ENCODE assay signal across 30 cellular contexts in genomic region chr7:134474902-134475301, GRCh38. TPM values are rescaled to one million over a fixed set of nuclear protein-coding genes. Genes with fewer than 3 reads are reported as not detected.
"Had no signal": no experiment of that assay in that cellular context is flagged by ENCODE, and none has a peak within 500 bp of the region (broad histone marks: within the 10 kb centered on the region; RNA-seq: fewer than 3 reads in every experiment).

No MANE protein-coding gene starts in this region.

- H3K36me3 Mint-ChIP-seq: activated naive CD8-positive, alpha-beta T cell treated with anti-CD3 and anti-CD28 coated beads for 36 hours; immature natural killer cell; natural killer cell; neural progenitor cell; type B pancreatic cell had no signal

- FAIRE-seq: astrocyte, kidney had no signal

- H3K4me3 ChIP-seq: esophagus muscularis mucosa, heart left ventricle, neural progenitor cell, vagina had no signal

- H3K27ac ChIP-seq: brain microvascular endothelial cell, foreskin keratinocyte, neural progenitor cell, vagina had no signal

- DNase-seq: activated CD4-positive, alpha-beta T cell treated with anti-CD3 and anti-CD28 coated beads for 48 hours; activated CD4-positive, alpha-beta T cell treated with anti-CD3 and anti-CD28 coated beads, Interleukin-2, amount 50 U/mL, for 48 hours; activated CD8-positive, alpha-beta memory T cell treated with anti-CD3 and anti-CD28 coated beads for 24 hours; activated effector memory CD4-positive, alpha-beta T cell treated with anti-CD3 and anti-CD28 coated beads, Interleukin-2, amount 50 U/mL, for 16 hours; activated naive CD4-positive, alpha-beta T cell treated with anti-CD3 and anti-CD28 coated beads for 36 hours; activated naive CD8-positive, alpha-beta T cell treated with anti-CD3 and anti-CD28 coated beads for 36 hours; brain microvascular endothelial cell; cortex of kidney; foreskin keratinocyte; heart left ventricle; hypothalamus; immature natural killer cell; kidney; left colon; mesendoderm; natural killer cell; right cardiac atrium; stimulated activated CD4-positive, alpha-beta T cell treated with anti-CD3 and anti-CD28 coated beads, Interleukin-2, amount 100 ng/mL, for 48 hours; stimulated activated naive CD8-positive, alpha-beta T cell treated with anti-CD3 and anti-CD28 coated beads, Interleukin-15, Interleukin-2, amounts not matched to agents 100 U/mL and 50 U/mL, for 24 hours; T-helper 1 cell had no signal

- H3K4me3 Mint-ChIP-seq: activated naive CD4-positive, alpha-beta T cell treated with anti-CD3 and anti-CD28 coated beads for 36 hours; activated naive CD8-positive, alpha-beta T cell treated with anti-CD3 and anti-CD28 coated beads for 36 hours; activated T-helper 1 cell treated with anti-CD3 and anti-CD28 coated beads, Interleukin-12 subunit alpha, Interleukin-12 subunit beta, Interleukin-2, Interleukin-4 antibody, amounts not matched to agents 30 ng/mL and 10 ng/mL and 1 ng/mL, durations not matched to agents 14 hours and 24 hours and 36 hours; immature natural killer cell; natural killer cell; neural progenitor cell; T-helper 2 cell treated with Interferon-gamma antibody and Interleukin-4, amounts not matched to agents 5 μg/mL and 100 μg/mL, for 36 hours; type B pancreatic cell had no signal

- H3K27me3 Mint-ChIP-seq: activated naive CD8-positive, alpha-beta T cell treated with anti-CD3 and anti-CD28 coated beads for 36 hours; type B pancreatic cell had no signal

- H3K27me3 ChIP-seq: brain microvascular endothelial cell, esophagus muscularis mucosa, foreskin keratinocyte, heart left ventricle, neural progenitor cell, vagina had no signal

- H2AFZ ChIP-seq: neural progenitor cell had no signal

- ATAC-seq: activated CD4-positive, CD25-positive, alpha-beta regulatory T cell treated with anti-CD3 and anti-CD28 coated beads, Interleukin-2, amount 50 U/mL, for 24 hours; foreskin keratinocyte; heart left ventricle; left colon; natural killer cell; right cardiac atrium; stimulated activated naive CD8-positive, alpha-beta T cell treated with anti-CD3 and anti-CD28 coated beads, Interleukin-15, Interleukin-2, amounts not matched to agents 100 U/mL and 50 U/mL, for 24 hours had no signal

- H3K4me1 Mint-ChIP-seq: activated naive CD8-positive, alpha-beta T cell treated with anti-CD3 and anti-CD28 coated beads for 36 hours; immature natural killer cell; natural killer cell had no signal

- H3K9ac ChIP-seq: neural progenitor cell had no signal

- H3K9me3 ChIP-seq: esophagus muscularis mucosa, vagina had no signal

- H3K36me3 ChIP-seq: brain microvascular endothelial cell, esophagus muscularis mucosa, heart left ventricle, neural progenitor cell, vagina had no signal

- H3K9me3 Mint-ChIP-seq: activated naive CD4-positive, alpha-beta T cell treated with anti-CD3 and anti-CD28 coated beads for 36 hours; activated T-helper 1 cell treated with anti-CD3 and anti-CD28 coated beads, Interleukin-12 subunit alpha, Interleukin-12 subunit beta, Interleukin-2, Interleukin-4 antibody, amounts not matched to agents 30 ng/mL and 10 ng/mL and 1 ng/mL, durations not matched to agents 14 hours and 24 hours and 36 hours; immature natural killer cell; natural killer cell; T-helper 2 cell treated with Interferon-gamma antibody and Interleukin-4, amounts not matched to agents 5 μg/mL and 100 μg/mL, for 36 hours had no signal

- H3K4me1 ChIP-seq: foreskin keratinocyte, neural progenitor cell, vagina had no signal

- H3K4me2 ChIP-seq: neural progenitor cell had no signal

- H3K27ac Mint-ChIP-seq: activated naive CD4-positive, alpha-beta T cell treated with anti-CD3 and anti-CD28 coated beads for 36 hours; activated naive CD8-positive, alpha-beta T cell treated with anti-CD3 and anti-CD28 coated beads for 36 hours; activated T-helper 1 cell treated with anti-CD3 and anti-CD28 coated beads, Interleukin-12 subunit alpha, Interleukin-12 subunit beta, Interleukin-2, Interleukin-4 antibody, amounts not matched to agents 30 ng/mL and 10 ng/mL and 1 ng/mL, durations not matched to agents 14 hours and 24 hours and 36 hours; immature natural killer cell; natural killer cell; neural progenitor cell; T-helper 2 cell treated with Interferon-gamma antibody and Interleukin-4, amounts not matched to agents 5 μg/mL and 100 μg/mL, for 36 hours; type B pancreatic cell had no signal

RNA-seq across cellular contexts. Expression of gene AKR1B10, which starts 52.5 kb away (rescaled TPM):
- total RNA-seq: activated naive CD4-positive, alpha-beta T cell treated with anti-CD3 and anti-CD28 coated beads for 36 hours; activated naive CD8-positive, alpha-beta T cell treated with anti-CD3 and anti-CD28 coated beads for 36 hours; activated T-helper 1 cell treated with anti-CD3 and anti-CD28 coated beads, Interleukin-12 subunit alpha, Interleukin-12 subunit beta, Interleukin-2, Interleukin-4 antibody, amounts not matched to agents 30 ng/mL and 10 ng/mL and 1 ng/mL, durations not matched to agents 14 hours and 24 hours and 36 hours; cardiac septum; mononuclear cell; natural killer cell had no signal
- polyA plus RNA-seq: immature natural killer cell had no signal
